Comparison of ENCODE assay signal across 8 cellular contexts in genomic region chr13:95842898-95843297, GRCh38.
"Had no signal": no experiment of that assay in that cellular context is flagged by ENCODE, and none has a peak within 500 bp of the region (broad histone marks: within the 10 kb centered on the region; RNA-seq: fewer than 3 reads in every experiment).

No MANE protein-coding gene starts in this region.

- H3K9me3 ChIP-seq: HAP-1 had no signal

- H3K4me3 ChIP-seq: GM23248, HAP-1, K562 had no signal

- FAIRE-seq: HTR-8/SVneo, K562 had no signal

- DNase-seq: GM23248, GOT3, H7, IMR-90 had no signal

- H3K4me1 ChIP-seq: HAP-1 had no signal

- H3K27ac ChIP-seq: GM23248 had no signal

- ATAC-seq: HCT116, K562 had no signal

- H3K9ac ChIP-seq: GM23248 had no signal

- H2AFZ ChIP-seq: GM23248 had no signal
